Comparison of ENCODE assay signal across 21 cellular contexts in the genomic region with DNA sequence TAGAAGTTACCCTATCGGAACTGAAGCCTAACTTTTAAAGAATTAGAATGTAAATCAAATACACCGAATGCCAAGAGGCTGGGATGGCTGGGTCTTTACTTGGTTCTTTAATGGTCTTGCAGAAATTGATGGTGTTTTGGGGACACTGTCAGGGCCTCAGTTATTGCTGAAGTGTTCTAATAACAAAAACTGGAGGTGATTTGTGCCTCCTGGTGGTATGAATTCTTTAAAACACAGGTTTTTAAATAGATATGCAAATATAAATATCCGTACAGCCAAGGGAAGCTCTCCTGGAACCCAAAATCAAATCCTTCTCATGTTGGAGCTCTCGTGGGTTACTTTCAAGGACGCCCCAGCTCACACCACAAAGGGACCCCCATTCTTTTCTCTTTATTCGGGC. TPM values are rescaled to one million over a fixed set of nuclear protein-coding genes. Genes with fewer than 3 reads are reported as not detected.
"Had no signal": no experiment of that assay in that cellular context is flagged by ENCODE, and none has a peak within 500 bp of the region (broad histone marks: within the 10 kb centered on the region; RNA-seq: fewer than 3 reads in every experiment).

No MANE protein-coding gene starts in this region.

- H3K4me1 ChIP-seq: esophagus squamous epithelium had no signal

- H3K9me3 ChIP-seq: adrenal gland, esophagus squamous epithelium, neutrophil, transverse colon had no signal

- H3K27ac ChIP-seq: adrenal gland, esophagus squamous epithelium, neutrophil, transverse colon had no signal

- H3K36me3 ChIP-seq: adrenal gland, esophagus squamous epithelium, neutrophil, transverse colon had no signal

- DNase-seq: activated CD4-positive, alpha-beta T cell treated with anti-CD3 and anti-CD28 coated beads for 48 hours; activated CD8-positive, alpha-beta memory T cell treated with anti-CD3 and anti-CD28 coated beads, Interleukin-2, amount 50 U/mL, for 4 hours; activated CD8-positive, alpha-beta T cell treated with anti-CD3 and anti-CD28 coated beads, Interleukin-2, amount 10 ng/mL, durations not matched to agents 7 days and 5 days; activated effector memory CD4-positive, alpha-beta T cell treated with anti-CD3 and anti-CD28 coated beads, Interleukin-2, amount 50 U/mL, for 16 hours; activated T-cell treated with anti-CD3 and anti-CD28 coated beads, Interleukin-2, amount 50 U/mL, for 48 hours; adrenal gland; central memory CD4-positive, alpha-beta T cell; cortex of kidney; effector CD8-positive, alpha-beta T cell; esophagus squamous epithelium; foreskin melanocyte; mesendoderm; natural killer cell; posterior cingulate gyrus; right cardiac atrium; stimulated activated CD4-positive, alpha-beta T cell treated with anti-CD3 and anti-CD28 coated beads, Interleukin-4, amount 100 ng/mL, for 24 hours; stimulated activated naive CD4-positive, alpha-beta T cell treated with Interleukin-2 at 50 U/mL for 16 hours; transverse colon had no signal

- H3K27me3 ChIP-seq: adrenal gland, esophagus squamous epithelium, neutrophil, transverse colon had no signal

- H3K4me3 ChIP-seq: adrenal gland, esophagus squamous epithelium, transverse colon had no signal

- ATAC-seq: activated CD8-positive, alpha-beta T cell treated with anti-CD3 and anti-CD28 coated beads, Interleukin-2, amount 10 ng/mL, durations not matched to agents 7 days and 5 days; natural killer cell; right cardiac atrium had no signal

RNA-seq across cellular contexts. Expression of a gene that starts 54.2 kb away (rescaled TPM):
- total RNA-seq: activated CD8-positive, alpha-beta T cell treated with anti-CD3 and anti-CD28 coated beads, Interleukin-2, amount 10 ng/mL, durations not matched to agents 7 days and 5 days; adrenal gland; endothelial cell of umbilical vein; esophagus squamous epithelium; liver; natural killer cell; right cardiac atrium; transverse colon had no signal
